Comparison of ENCODE assay signal across 10 cellular contexts in genomic region chr10:11539191-11539868, GRCh38.
DNase-seq lines count a peak whose midpoint lies in the region; ATAC-seq and TF ChIP-seq lines count a peak whose summit lies in the region.
"Had no signal": no experiment of that assay in that cellular context is flagged by ENCODE, and none has a peak within 500 bp of the region (broad histone marks: within the 10 kb centered on the region; RNA-seq: fewer than 3 reads in every experiment).

No MANE protein-coding gene starts in this region.

- H3K27ac ChIP-seq in GM23338 (ENCODE audit: low read depth) (no peak overlapping the region), left lung (no peak overlapping the region)
- H3K27ac ChIP-seq: VCaP had no signal

- H3K4me1 Mint-ChIP-seq in CD14-positive monocyte (peaks cover 22% of the 10 kb centered on the region), GM23338 (peaks cover 42% of the 10 kb centered on the region), activated B cell treated with CpG ODN at 0.5 μM for 24 hours (peaks cover 81% of the 10 kb centered on the region)

- POLR2A ChIA-PET in activated B cell treated with CpG ODN at 0.5 μM for 24 hours (lab: Charles Lee) = interaction anchor here (0.6 to 1.2 kb wide), 4 partner anchors 8 to 139 kb away, joined by 3 to 7 read pairs (median 4); no protein-coding TSS in a partner anchor

- TF ChIP-seq CTCF in CD14-positive monocyte (IDR thresholded peaks at IDR 0.05) (no peak), GM23338 (conservative IDR thresholded peaks at IDR 0.05; ENCODE audit: low read depth in 2 of 2) (no peak), activated B cell treated with CpG ODN at 0.5 μM for 24 hours (IDR thresholded peaks at IDR 0.05) (no peak), left lung (IDR thresholded peaks at IDR 0.05) (no peak)

- intact Hi-C loops in CD14-positive monocyte (cut with micrococcal nuclease) (no loop called here), activated B cell treated with CpG ODN at 0.5 μM for 24 hours (cut with micrococcal nuclease) (loop anchor here (1.0 kb wide), 2 partner anchors 8 to 9 kb away; no protein-coding TSS in a partner anchor), left lung (cut with DNase I) (no loop called here)

- no peaks in the 10 kb centered on the region for H3K9me2 ChIP-seq in GM23338 (ENCODE audit: insufficient read depth)

- no peak overlapping the region for H2AFZ ChIP-seq in GM23338

- ATAC-seq in GM23338 (peak; percentile 53), activated B cell treated with CpG ODN at 0.5 μM for 24 hours (ENCODE audit: low read depth) (peak; percentile 24), left lung (peak; percentile 68), GM19397 (IDR thresholded peaks at IDR 0.05; ENCODE audit: unreplicated experiment) (no peak)

- H3K36me3 ChIP-seq in GM23338 (ENCODE audit: insufficient read depth) (no peaks in the 10 kb centered on the region), left lung (no peaks in the 10 kb centered on the region)

- no peak overlapping the region for H3K4me2 ChIP-seq in GM23338

- H3K4me1 ChIP-seq in GM23338 (ENCODE audit: insufficient read depth) (peaks cover 24% of the 10 kb centered on the region), left lung (peaks cover 5 to 20% of the 10 kb centered on the region in 2 donors)

- no peaks in the 10 kb centered on the region for H3K27me3 Mint-ChIP-seq in CD14-positive monocyte (ENCODE audit: low read depth in 3 of 3)
- peaks cover 3% of the 10 kb centered on the region for H3K27me3 Mint-ChIP-seq in GM23338 (ENCODE audit: insufficient read depth, low read depth, poor library complexity)
- H3K27me3 Mint-ChIP-seq in activated B cell treated with CpG ODN at 0.5 μM for 24 hours = no peaks in the 10 kb centered on the region

- H3K4me3 Mint-ChIP-seq in CD14-positive monocyte (no peak overlapping the region), GM23338 (no peak overlapping the region), activated B cell treated with CpG ODN at 0.5 μM for 24 hours (peak overlapping the region; percentile 50)

- peaks cover 22% of the 10 kb centered on the region; the same call in 1 of the 2 replicates for H4K20me1 ChIP-seq in GM23338 (replicated peaks; ENCODE audit: insufficient read depth)

- H3F3A ChIP-seq in GM23338 (replicated peaks; ENCODE audit: low read depth) = no peaks in the 10 kb centered on the region

- H3K9me3 Mint-ChIP-seq in CD14-positive monocyte (no peaks in the 10 kb centered on the region), GM23338 (no peaks in the 10 kb centered on the region), activated B cell treated with CpG ODN at 0.5 μM for 24 hours (no peaks in the 10 kb centered on the region)

- no peaks in the 10 kb centered on the region for H3K9me3 ChIP-seq in left lung

- no peak for DNase-seq in CD14-positive monocyte (ENCODE audit: low spot score)
- DNase-seq in GM23338 (ENCODE audit: low spot score) = no peak
- no peak for DNase-seq in activated B cell treated with CpG ODN at 0.5 μM for 24 hours
- DNase-seq in left lung = no peak
- DNase-seq in NCI-H2196 treated with DMSO at 0.1 percent for 48 hours (lab: John Stamatoyannopoulos, UW; ENCODE audit: unreplicated experiment) = no peak
- DNase-seq in NCI-H526 treated with DMSO at 0.1 percent for 48 hours (lab: John Stamatoyannopoulos, UW) = no peak
- DNase-seq in NCI-H1092 treated with DMSO at 0.1 percent for 48 hours (lab: John Stamatoyannopoulos, UW) = no peak
- DNase-seq: MV-4-11 had no signal

- CTCF ChIA-PET in activated B cell treated with CpG ODN at 0.5 μM for 24 hours (lab: Charles Lee) = interaction anchor here (1.4 kb wide), 1 partner anchor 69 kb away, joined by 4 read pairs; no protein-coding TSS in a partner anchor

- H3K36me3 Mint-ChIP-seq in CD14-positive monocyte (peaks cover 0 to 2% of the 10 kb centered on the region in 2 donors), GM23338 (ENCODE audit: low read depth) (no peaks in the 10 kb centered on the region), activated B cell treated with CpG ODN at 0.5 μM for 24 hours (ENCODE audit: low read depth) (peaks cover 3% of the 10 kb centered on the region)

- H3K27me3 ChIP-seq in GM23338 (ENCODE audit: insufficient read depth) (no peaks in the 10 kb centered on the region), left lung (no peaks in the 10 kb centered on the region)

- no peak overlapping the region for H3K4me3 ChIP-seq in GM23338
- no peak overlapping the region for H3K4me3 ChIP-seq in left lung

- H3K79me2 ChIP-seq in GM23338 (replicated peaks; ENCODE audit: insufficient read depth) = peaks cover 96% of the 10 kb centered on the region

- peak overlapping the region in 4 of 7 donors; percentile 7 to 74 (median 50) for H3K27ac Mint-ChIP-seq in CD14-positive monocyte
- H3K27ac Mint-ChIP-seq in GM23338 = 0 out of 2 replicates have a peak overlapping the region, but pooled peaks have one; percentile 19
- H3K27ac Mint-ChIP-seq in activated B cell treated with CpG ODN at 0.5 μM for 24 hours = peak overlapping the region; percentile 76

TF ChIP-seq in GM23338, 12 proteins besides CTCF, POLR2A, EP300 and RAD21 (continues in another document):
- no peak for TF ChIP-seq ZNF462 (CRISPR knock-in tag; IDR thresholded peaks at IDR 0.05)
- TF ChIP-seq, protein P1, sequence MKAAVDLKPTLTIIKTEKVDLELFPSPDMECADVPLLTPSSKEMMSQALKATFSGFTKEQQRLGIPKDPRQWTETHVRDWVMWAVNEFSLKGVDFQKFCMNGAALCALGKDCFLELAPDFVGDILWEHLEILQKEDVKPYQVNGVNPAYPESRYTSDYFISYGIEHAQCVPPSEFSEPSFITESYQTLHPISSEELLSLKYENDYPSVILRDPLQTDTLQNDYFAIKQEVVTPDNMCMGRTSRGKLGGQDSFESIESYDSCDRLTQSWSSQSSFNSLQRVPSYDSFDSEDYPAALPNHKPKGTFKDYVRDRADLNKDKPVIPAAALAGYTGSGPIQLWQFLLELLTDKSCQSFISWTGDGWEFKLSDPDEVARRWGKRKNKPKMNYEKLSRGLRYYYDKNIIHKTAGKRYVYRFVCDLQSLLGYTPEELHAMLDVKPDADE (IDR thresholded peaks at IDR 0.05) = no peak

Comparison
In these comparisons a context has a peak if more than half of its experiments do, and no peak if none do; other contexts are left out.
1. H3K27ac Mint-ChIP-seq: peak in every context shown above with its lines; median percentile 76 in activated B cell treated with CpG ODN at 0.5 μM for 24 hours; 50 in CD14-positive monocyte; 19 in GM23338.